ENCODE assay signal across 8 cellular contexts in genomic region chr2:85420743-85421705, GRCh38. TPM values are rescaled to one million over a fixed set of nuclear protein-coding genes. Genes with fewer than 3 reads are reported as not detected.
DNase-seq lines count a peak whose midpoint lies in the region; ATAC-seq and TF ChIP-seq lines count a peak whose summit lies in the region.

No MANE protein-coding gene starts in this region.

- no peaks in the 10 kb centered on the region for H3K36me3 ChIP-seq in right atrium auricular region

- DNase-seq in NCI-H128 (lab: John Stamatoyannopoulos, UW; ENCODE audit: unreplicated experiment) = peak; percentile 80
- DNase-seq in T-helper 17 cell = peak; percentile 83 to 89 (median 84)
- peak; percentile 91 for DNase-seq in right atrium auricular region (ENCODE audit: low spot score)
- DNase-seq in retinal pigment epithelial cell (ENCODE audit: low read depth) = no peak
- no peak for DNase-seq in OCI-M2 (lab: John Stamatoyannopoulos, UW; ENCODE audit: unreplicated experiment)

- H3K9me3 ChIP-seq in T-helper 17 cell (ENCODE audit: control insufficient read depth, low read length, poor library complexity, severe bottlenecking) (no peaks in the 10 kb centered on the region), right atrium auricular region (no peaks in the 10 kb centered on the region)

- H3K4me3 Mint-ChIP-seq in T-helper 17 cell = peak overlapping the region; percentile 88

- peaks cover 20% of the 10 kb centered on the region for H3K4me1 Mint-ChIP-seq in T-helper 17 cell

- no peaks in the 10 kb centered on the region for H3K36me3 Mint-ChIP-seq in T-helper 17 cell (ENCODE audit: low read depth)

- H3K4me3 ChIP-seq in right atrium auricular region = peak overlapping the region in 1 of 2 donors; percentile 25
- H3K4me3 ChIP-seq in retinal pigment epithelial cell (ENCODE audit: low read length) = peak overlapping the region; percentile 31

- TF ChIP-seq CTCF in GM12874 (IDR thresholded peaks at IDR 0.05; ENCODE audit: insufficient read depth, low read depth, low read length) = peak; percentile 99
- peak; percentile 99 to 100 for TF ChIP-seq CTCF in right atrium auricular region (IDR thresholded peaks at IDR 0.05)
- peak; percentile 98 for TF ChIP-seq CTCF in retinal pigment epithelial cell (conservative IDR thresholded peaks at IDR 0.05; ENCODE audit: low read depth, low read length)

- H3K27me3 Mint-ChIP-seq in T-helper 17 cell = no peaks in the 10 kb centered on the region

- ATAC-seq in HG02642 (IDR thresholded peaks at IDR 0.05; ENCODE audit: poor library complexity, unreplicated experiment) = peak; percentile 57
- ATAC-seq in T-helper 17 cell = peak; percentile 74

- peak overlapping the region; percentile 92 for H3K27ac Mint-ChIP-seq in T-helper 17 cell

- H3K27ac ChIP-seq in angular gyrus (ENCODE audit: low read depth, low read length) = peak overlapping the region; percentile 97
- H3K27ac ChIP-seq in right atrium auricular region = peak overlapping the region; percentile 74 to 94

- H3K27me3 ChIP-seq in right atrium auricular region = no peaks in the 10 kb centered on the region

- H3K4me1 ChIP-seq in right atrium auricular region = peaks cover 0 to 32% of the 10 kb centered on the region in 2 donors

RNA-seq across cellular contexts. Expression of gene SH2D6, which starts 2.5 kb away (rescaled TPM):
- under 1 TPM; 0.26 to 0.40 TPM for total RNA-seq in T-helper 17 cell
- total RNA-seq in right atrium auricular region = not detected

RNA-seq across cellular contexts. Expression of gene CAPG, which starts 10.9 kb away (rescaled TPM):
- total RNA-seq in T-helper 17 cell (10 to 100 TPM; 51.6 to 90.3 TPM), right atrium auricular region (10 to 100 TPM in 1 of 2 donors, 1 to 10 TPM in 1; 8.7 to 43.4 TPM)

Comparison
In these comparisons a context has a peak if more than half of its experiments do, and no peak if none do; other contexts are left out.
1. DNase-seq: peak in NCI-H128 (single experiment), T-helper 17 cell (3 of 3) and right atrium auricular region (single experiment); none in retinal pigment epithelial cell (single experiment) and OCI-M2 (single experiment).
2. Peak in every context shown above with its lines, with median percentiles within 50 percentile points of each other: CTCF ChIP-seq.